In the genomic region with DNA sequence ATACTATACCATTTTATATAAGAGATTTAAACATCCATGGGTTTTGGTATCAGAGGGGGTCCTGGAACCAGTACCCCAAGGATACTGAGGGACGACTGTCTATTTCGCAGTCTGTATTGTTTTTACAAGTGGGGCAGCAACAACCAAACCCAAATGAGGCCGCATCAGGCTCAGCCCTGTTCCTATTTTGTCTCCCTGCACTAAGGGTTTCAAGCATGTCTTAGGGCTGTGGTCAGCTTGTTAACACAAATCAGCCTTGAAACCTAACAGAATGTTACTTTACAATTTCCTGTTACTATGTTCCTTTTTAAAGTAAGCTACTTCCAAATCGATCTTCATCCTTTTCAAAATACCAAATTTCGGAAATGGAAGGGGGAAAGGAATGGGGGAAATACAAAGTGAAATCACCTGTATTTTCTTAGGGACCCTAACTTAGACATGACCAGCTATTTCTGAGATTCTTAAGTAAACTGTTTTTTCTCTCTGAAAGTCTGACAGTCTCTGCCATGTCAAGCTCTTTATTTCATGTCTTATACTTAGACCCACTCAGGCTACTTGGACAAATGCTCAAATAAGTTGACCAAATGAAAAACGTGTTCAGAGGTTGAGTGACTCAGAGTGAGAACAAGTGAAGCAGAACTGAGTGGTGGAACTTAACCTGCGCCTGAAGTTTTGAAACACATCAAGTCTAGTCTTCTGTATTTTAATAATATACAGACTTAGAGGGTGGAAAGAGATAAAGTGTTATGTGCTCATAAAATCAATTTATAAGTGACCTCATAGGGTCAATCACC, we compare ENCODE assay signal across 8 cellular contexts.
DNase-seq lines count a peak whose midpoint lies in the region; ATAC-seq and TF ChIP-seq lines count a peak whose summit lies in the region.

No MANE protein-coding gene starts in this region.

- ATAC-seq in GM18873 (IDR thresholded peaks at IDR 0.05; ENCODE audit: low FRiP score, unreplicated experiment), result peak; percentile 85
- peak; percentile 89 for ATAC-seq in HG03045 (IDR thresholded peaks at IDR 0.05; ENCODE audit: unreplicated experiment)
- peak; percentile 46 for ATAC-seq in T-helper 17 cell

- H3K4me3 Mint-ChIP-seq in T-helper 17 cell, result peak overlapping the region; percentile 56

- H3K4me1 Mint-ChIP-seq in T-helper 17 cell, result peaks cover 25% of the 10 kb centered on the region

- intact Hi-C loops in vagina (cut with DNase I), result no loop called here

- peaks cover 3% of the 10 kb centered on the region for H3K36me3 Mint-ChIP-seq in T-helper 17 cell (ENCODE audit: low read depth)

- H3K27ac Mint-ChIP-seq in T-helper 17 cell, result peak overlapping the region; percentile 98

- no peaks in the 10 kb centered on the region for H3K4me1 ChIP-seq in vagina

- H3K4me3 ChIP-seq in vagina, result no peak overlapping the region

- peak; percentile 46 to 56 for DNase-seq in AML-193 (lab: John Stamatoyannopoulos, UW)
- no peak for DNase-seq in T-helper 17 cell
- peak; percentile 78 for DNase-seq in pons (ENCODE audit: low spot score)
- no peak for DNase-seq in vagina (ENCODE audit: extremely low spot score in 2 of 2)
- DNase-seq in HK-2 (ENCODE audit: unreplicated experiment), result no peak
- no peak for DNase-seq in NCI-H1092 treated with DMSO at 0.1 percent for 48 hours (lab: John Stamatoyannopoulos, UW)

- no peaks in the 10 kb centered on the region for H3K36me3 ChIP-seq in vagina

- TF ChIP-seq POLR2A in vagina (IDR thresholded peaks at IDR 0.05), result no peak

- no peaks in the 10 kb centered on the region for H3K27me3 ChIP-seq in vagina

- no peaks in the 10 kb centered on the region for H3K27me3 Mint-ChIP-seq in T-helper 17 cell

- H3K9me3 ChIP-seq in T-helper 17 cell (ENCODE audit: control insufficient read depth, low read length, poor library complexity, severe bottlenecking), result no peaks in the 10 kb centered on the region
- no peaks in the 10 kb centered on the region for H3K9me3 ChIP-seq in vagina

- no peak overlapping the region for H3K27ac ChIP-seq in vagina

- TF ChIP-seq CTCF in vagina (IDR thresholded peaks at IDR 0.05), result no peak

Comparison
In these comparisons a context has a peak if more than half of its experiments do, and no peak if none do; other contexts are left out.
1. DNase-seq: peak in AML-193 (2 of 2) and pons (single experiment); none in T-helper 17 cell (0 of 3), vagina (0 of 2), HK-2 (single experiment) and NCI-H1092 treated with DMSO at 0.1 percent for 48 hours (single experiment).
2. Peak in every context shown above with its lines, with median percentiles within 50 percentile points of each other: ATAC-seq.